Comparison of ENCODE assay signal across 26 cellular contexts in the genomic region with DNA sequence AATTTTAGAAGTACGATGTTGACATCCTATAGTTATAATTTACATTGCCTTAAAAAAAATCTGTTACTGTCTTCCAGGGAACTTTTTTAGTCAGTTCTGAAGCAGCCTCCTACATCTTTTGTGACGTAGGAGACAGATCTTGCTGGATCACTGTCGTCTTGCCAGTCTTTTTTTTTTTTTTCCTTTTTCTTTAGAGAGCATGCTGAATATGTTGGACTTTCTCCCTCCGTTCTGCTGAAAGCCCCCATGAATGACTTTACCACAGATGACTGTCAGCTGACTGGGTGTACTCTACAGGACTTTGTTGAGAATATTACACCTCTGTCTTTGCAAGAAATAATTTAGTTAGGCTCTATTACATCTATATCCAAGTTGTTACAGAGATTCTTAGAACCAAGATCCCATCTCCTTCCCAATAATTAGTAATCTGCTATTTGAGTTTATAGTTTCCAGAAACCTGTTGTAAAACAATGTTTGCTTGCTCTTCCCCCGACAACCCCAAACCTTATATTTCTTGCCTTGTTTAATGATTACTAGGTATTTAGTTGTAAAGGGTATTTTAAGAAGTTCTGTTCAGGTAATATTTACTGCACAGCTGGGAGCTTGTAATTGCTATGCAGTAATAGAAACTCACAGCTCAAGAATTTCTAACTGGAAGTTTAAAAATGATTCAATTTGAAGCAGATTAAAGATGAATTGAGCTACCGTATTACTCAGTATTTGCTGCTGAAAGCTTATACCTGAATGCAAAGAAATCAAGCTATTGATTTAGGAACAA.
DNase-seq lines count a peak whose midpoint lies in the region; TF ChIP-seq lines count a peak whose summit lies in the region.
"Had no signal": no experiment of that assay in that cellular context is flagged by ENCODE, and none has a peak within 500 bp of the region (broad histone marks: within the 10 kb centered on the region; RNA-seq: fewer than 3 reads in every experiment).

No MANE protein-coding gene starts in this region.

- DNase-seq in GM23248 (peak; percentile 10), SK-MEL-5 (ENCODE audit: low read depth, low spot score) (peak; percentile 84), fibroblast of mammary gland (ENCODE audit: low read depth) (peak; percentile 56), osteoblast (ENCODE audit: insufficient read length, low spot score, missing footprints) (no peak), germinal center (ENCODE audit: low spot score) (no peak), A172 (ENCODE audit: low spot score) (no peak), spleen (no peak)
- no peak for DNase-seq in activated effector memory CD4-positive, alpha-beta T cell treated with Interleukin-2 at 50 U/mL for 16 hours
- DNase-seq: activated CD4-positive, alpha-beta T cell treated with anti-CD3 and anti-CD28 coated beads, Interleukin-2, amount 10 ng/mL, durations not matched to agents 24 days and 14 days; activated CD8-positive, alpha-beta memory T cell treated with anti-CD3 and anti-CD28 coated beads, Interleukin-2, amount 10 ng/mL, durations not matched to agents 7 days and 5 days; activated naive CD4-positive, alpha-beta T cell treated with anti-CD3 and anti-CD28 coated beads, Interleukin-2, amount 50 U/mL, for 16 hours; activated T-cell treated with anti-CD3 and anti-CD28 coated beads, Interleukin-2, amount 50 U/mL, for 72 hours; central memory CD4-positive, alpha-beta T cell; dermis blood vessel endothelial cell; Karpas-422; left colon; mesendoderm; naive B cell; NCI-H1694 treated with DMSO at 0.1 percent for 48 hours; NCI-H69; RPMI8226; stimulated activated naive CD8-positive, alpha-beta T cell treated with anti-CD3 and anti-CD28 coated beads, Interleukin-15, amount 100 ng/mL, for 72 hours; T-helper 17 cell; thyroid gland had no signal

- H3K27me3 ChIP-seq in GM23248 (replicated peaks; ENCODE audit: insufficient read depth) (no peaks in the 10 kb centered on the region), osteoblast (ENCODE audit: insufficient read depth, low read length) (no peaks in the 10 kb centered on the region), spleen (replicated peaks in 1 of 7) (no peaks in the 10 kb centered on the region)
- H3K27me3 ChIP-seq: BLaER1 treated with 17β-estradiol and CSF1 and Interleukin-3, amounts not matched to agents 10 nM and 100 nM; thyroid gland had no signal

- intact Hi-C loops in spleen (cut with DNase I; ENCODE audit: low total_unique reads), result no loop called here

- H3K9me3 ChIP-seq in GM23248 (ENCODE audit: low read depth) (no peaks in the 10 kb centered on the region), osteoblast (ENCODE audit: low read depth, low read length) (no peaks in the 10 kb centered on the region), spleen (no peaks in the 10 kb centered on the region)
- H3K9me3 ChIP-seq: BLaER1 treated with 17β-estradiol and CSF1 and Interleukin-3, amounts not matched to agents 10 nM and 100 nM; thyroid gland had no signal

- in situ Hi-C loops in GM23248 (cut with MboI), result no loop called here
- in situ Hi-C loops in SK-MEL-5 (cut with HindIII; ENCODE audit: low pct_unique_long_range_greater_than_20kb, low sequenced_read_pairs), result no loop called here

- no peak overlapping the region for H3K9ac ChIP-seq in GM23248
- H3K9ac ChIP-seq: BLaER1 treated with 17β-estradiol and CSF1 and Interleukin-3, amounts not matched to agents 10 nM and 100 nM had no signal

- 94 to 98% methylated on average over 6 of the region's 6 CpGs for WGBS in GM23248 (ENCODE audit: low coverage in 1 of 2, low lambda C conversion rate in 2 of 2, missing lambda C conversion rate in 2 of 2), 2 experiments
- WGBS in spleen, 5 donors, result 83 to 89% (median 86%) methylated on average over 6 of the region's 6 CpGs

- H3K36me3 ChIP-seq in GM23248 (ENCODE audit: low read depth) (no peaks in the 10 kb centered on the region), osteoblast (ENCODE audit: insufficient read depth, low read length) (no peaks in the 10 kb centered on the region), spleen (no peaks in the 10 kb centered on the region)
- H3K36me3 ChIP-seq: BLaER1 treated with 17β-estradiol and CSF1 and Interleukin-3, amounts not matched to agents 10 nM and 100 nM; thyroid gland had no signal

- H3K4me1 ChIP-seq in GM23248 (ENCODE audit: insufficient read depth) (peaks cover 19% of the 10 kb centered on the region; the same call in 1 of the 2 replicates), osteoblast (ENCODE audit: insufficient read depth, low read length) (peaks cover 13% of the 10 kb centered on the region), spleen (no peaks in the 10 kb centered on the region)
- H3K4me1 ChIP-seq: BLaER1 treated with 17β-estradiol and CSF1 and Interleukin-3, amounts not matched to agents 10 nM and 100 nM had no signal

- 0 out of 2 replicates have a peak, but pooled peaks cover 1% of the 10 kb centered on the region for H3F3A ChIP-seq in GM23248 (ENCODE audit: insufficient read depth)

- H4K20me1 ChIP-seq in GM23248 (ENCODE audit: insufficient read depth) (no peaks in the 10 kb centered on the region; the same call in 1 of the 2 replicates), osteoblast (ENCODE audit: insufficient read depth, low read length) (peaks cover 13% of the 10 kb centered on the region)

- peak overlapping the region; percentile 13 for H3K4me2 ChIP-seq in GM23248 (ENCODE audit: unreplicated experiment)
- H3K4me2 ChIP-seq in osteoblast (ENCODE audit: insufficient read depth, low read length), result peak overlapping the region; percentile 34
- H3K4me2 ChIP-seq: BLaER1 treated with 17β-estradiol and CSF1 and Interleukin-3, amounts not matched to agents 10 nM and 100 nM had no signal

- no peak overlapping the region for H3K27ac ChIP-seq in GM23248
- H3K27ac ChIP-seq in osteoblast (ENCODE audit: low read depth, low read length), result peak overlapping the region; percentile 37
- H3K27ac ChIP-seq in spleen, result no peak overlapping the region
- H3K27ac ChIP-seq: BLaER1 treated with 17β-estradiol and CSF1 and Interleukin-3, amounts not matched to agents 10 nM and 100 nM; SK-N-MC; thyroid gland had no signal

- TF ChIP-seq CTCF in fibroblast of mammary gland (conservative IDR thresholded peaks at IDR 0.05; ENCODE audit: control insufficient read depth, insufficient read depth, low read depth, low read length) (no peak), osteoblast (IDR thresholded peaks at IDR 0.05; ENCODE audit: extremely low read depth, low read depth, low read length) (no peak), spleen (IDR thresholded peaks at IDR 0.05 in 8 of 11, conservative IDR thresholded peaks at IDR 0.05 in 3 of 11) (no peak)

- TF ChIP-seq POLR2A in spleen (IDR thresholded peaks at IDR 0.05), result no peak

- H3K9me2 ChIP-seq in GM23248 (ENCODE audit: insufficient read depth), result no peaks in the 10 kb centered on the region

- H3K4me3 ChIP-seq in GM23248 (no peak overlapping the region), fibroblast of mammary gland (ENCODE audit: control insufficient read depth, low read depth, low read length) (no peak overlapping the region), osteoblast (ENCODE audit: insufficient read depth, low read length) (no peak overlapping the region), spleen (no peak overlapping the region)
- H3K4me3 ChIP-seq: BLaER1 treated with 17β-estradiol and CSF1 and Interleukin-3, amounts not matched to agents 10 nM and 100 nM; SK-N-MC; thyroid gland had no signal

- H2AFZ ChIP-seq in GM23248, result no peak overlapping the region
- H2AFZ ChIP-seq in osteoblast (ENCODE audit: low read length), result no peak overlapping the region

- H3K79me2 ChIP-seq in GM23248 (ENCODE audit: insufficient read depth), result peaks cover 100% of the 10 kb centered on the region
- H3K79me2 ChIP-seq in osteoblast (ENCODE audit: insufficient read depth, low read length), result peaks cover 87% of the 10 kb centered on the region

Comparison
In these comparisons a context has a peak if more than half of its experiments do, and no peak if none do; other contexts are left out.
1. DNase-seq: peak in GM23248 (single experiment), SK-MEL-5 (single experiment) and fibroblast of mammary gland (single experiment); none in osteoblast (single experiment), germinal center (single experiment), A172 (single experiment), activated effector memory CD4-positive, alpha-beta T cell treated with Interleukin-2 at 50 U/mL for 16 hours (single experiment) and spleen (single experiment).